Comparison of ENCODE assay signal across 17 cellular contexts in the genomic region with DNA sequence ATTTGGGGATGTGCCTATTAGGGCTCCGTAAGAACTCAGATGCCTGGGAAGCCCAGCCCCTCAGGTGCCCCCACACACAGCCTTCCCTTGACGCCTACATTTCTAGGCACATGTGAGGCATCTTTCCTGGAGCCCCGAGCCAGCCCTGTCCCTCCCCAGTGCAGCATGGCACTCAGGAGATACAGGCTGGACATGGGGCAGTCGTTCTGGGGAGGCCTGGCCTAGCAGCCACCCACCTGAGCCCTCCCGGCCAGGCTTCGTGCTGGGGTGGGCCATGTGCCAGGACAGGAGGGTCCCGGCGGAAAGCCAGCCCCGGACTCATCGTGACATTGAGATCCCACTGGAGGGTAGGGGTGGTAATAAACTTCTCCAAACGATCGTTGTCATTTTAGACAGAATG. TPM values are rescaled to one million over a fixed set of nuclear protein-coding genes. Genes with fewer than 3 reads are reported as not detected.
DNase-seq lines count a peak whose midpoint lies in the region; ATAC-seq, FAIRE-seq and TF ChIP-seq lines count a peak whose summit lies in the region.
"Had no signal": no experiment of that assay in that cellular context is flagged by ENCODE, and none has a peak within 500 bp of the region (broad histone marks: within the 10 kb centered on the region; RNA-seq: fewer than 3 reads in every experiment).

No MANE protein-coding gene starts in this region.

- H3K36me3 Mint-ChIP-seq in natural killer cell = no peaks in the 10 kb centered on the region
- peaks cover 27% of the 10 kb centered on the region for H3K36me3 Mint-ChIP-seq in stimulated activated memory B cell treated with anti-CD40 and anti-IgM and Interleukin-4, amounts not matched to agents 10 μg/mL and 1 μg/mL and 100 μg/mL, for 72 hours

- no peak for TF ChIP-seq EP300 in HepG2 (IDR thresholded peaks at IDR 0.05; ENCODE audit: low read depth in 2 of 2, low read length in 2 of 2)
- no peak for TF ChIP-seq EP300 in HepG2 (CRISPR knock-in tag; IDR thresholded peaks at IDR 0.05; ENCODE audit: borderline replicate concordance)

- FAIRE-seq in HepG2 (lab: Jason Lieb, UNC) = no peak
- FAIRE-seq: A204.1, RCC 7860 had no signal

- BruUV-seq in HepG2 (replicated peaks; lab: Mats Ljungman, UMichigan) = TSS peak; percentile 44

- no peak for TF ChIP-seq RAD21 in HepG2 (CRISPR knock-in tag; IDR thresholded peaks at IDR 0.05)

- H3K9me3 ChIP-seq in HepG2 (ENCODE audit: low read length) (no peaks in the 10 kb centered on the region), right lobe of liver (no peaks in the 10 kb centered on the region), lower lobe of right lung (no peaks in the 10 kb centered on the region), aorta (ENCODE audit: control insufficient read depth, low read length) (no peaks in the 10 kb centered on the region)

- ATAC-seq in HepG2 (no peak), right lobe of liver (no peak), lower lobe of right lung (no peak), aorta (ENCODE audit: low FRiP score) (no peak), natural killer cell (no peak)
- no peak for ATAC-seq in stimulated activated memory B cell treated with anti-CD40 and anti-IgM and Interleukin-4, amounts not matched to agents 10 μg/mL and 1 μg/mL and 100 μg/mL, for 72 hours

- no peak overlapping the region for H3K4me2 ChIP-seq in HepG2 (ENCODE audit: low read depth, low read length)

- no peaks in the 10 kb centered on the region for H3K79me2 ChIP-seq in HepG2 (ENCODE audit: insufficient read depth, low read length)

- H4K20me1 ChIP-seq in HepG2 (ENCODE audit: insufficient read depth, low read length) = peaks cover 9% of the 10 kb centered on the region; the same call in 1 of the 2 replicates

- no peak overlapping the region for H3K27ac ChIP-seq in HepG2 (ENCODE audit: extremely low read length, insufficient read depth, low read length)
- no peak overlapping the region for H3K27ac ChIP-seq in right lobe of liver
- no peak overlapping the region for H3K27ac ChIP-seq in lower lobe of right lung
- no peak overlapping the region for H3K27ac ChIP-seq in aorta (ENCODE audit: low read depth in 1 of 2, low read length in 2 of 2)

- H2AFZ ChIP-seq in HepG2 (ENCODE audit: low read length) = no peak overlapping the region

- no peak for DNase-seq in HepG2 (ENCODE audit: low spot score)
- no peak for DNase-seq in right lobe of liver
- peak; percentile 42 for DNase-seq in ecto neural progenitor cell (ENCODE audit: low spot score)
- peak; percentile 39 for DNase-seq in lower lobe of right lung
- peak; percentile 32 to 57 for DNase-seq in aorta
- DNase-seq in natural killer cell = no peak
- no peak for DNase-seq in NCI-H526 treated with DMSO at 0.1 percent for 48 hours (lab: John Stamatoyannopoulos, UW)
- DNase-seq: C1 segment of cervical spinal cord, Karpas-422, MM.1S, NCI-H1092 treated with DMSO at 0.1 percent for 48 hours, NCI-H2081 treated with DMSO at 0.1 percent for 48 hours, NCI-H524, SHP77 had no signal

- POLR2A ChIA-PET in HepG2 (lab: Yijun Ruan, JAX) = interaction anchor here (1.8 kb wide), 1 partner anchor 36 kb away, joined by 5 read pairs; no protein-coding TSS in a partner anchor

- H3K36me3 ChIP-seq in HepG2 (replicated peaks in 1 of 2; ENCODE audit: control insufficient read depth in 1 of 2, insufficient read depth in 2 of 2, low read length in 2 of 2) (peaks cover 8 to 30% of the 10 kb centered on the region in 2 experiments; a peak in 4 of 5 replicates), right lobe of liver (peaks cover 0 to 35% (median 11%) of the 10 kb centered on the region in 4 donors), lower lobe of right lung (peaks cover 34% of the 10 kb centered on the region), aorta (ENCODE audit: control insufficient read depth in 1 of 2, insufficient read depth in 2 of 2, low read length in 1 of 2) (no peaks in the 10 kb centered on the region)

- 94% methylated on average over 11 of the region's 12 CpGs for WGBS in HepG2 (ENCODE audit: low lambda C conversion rate)
- 90% methylated on average over 6 of the region's 12 CpGs for WGBS in right lobe of liver (ENCODE audit: insufficient coverage, low coverage, low lambda C conversion rate, missing lambda C conversion rate)
- whole genome bisulfite sequencing in aorta, 2 donors = 89 to 93% methylated on average over 12 of the region's 12 CpGs

- H3K9me3 Mint-ChIP-seq in natural killer cell = no peaks in the 10 kb centered on the region
- H3K9me3 Mint-ChIP-seq in stimulated activated memory B cell treated with anti-CD40 and anti-IgM and Interleukin-4, amounts not matched to agents 10 μg/mL and 1 μg/mL and 100 μg/mL, for 72 hours = no peaks in the 10 kb centered on the region

- H3K4me1 ChIP-seq in HepG2 (ENCODE audit: insufficient read depth, low read length) (peaks cover 5% of the 10 kb centered on the region), right lobe of liver (peaks cover 0 to 9% (median 0%) of the 10 kb centered on the region in 4 donors), lower lobe of right lung (peaks cover 4% of the 10 kb centered on the region), aorta (ENCODE audit: control insufficient read depth in 1 of 2, insufficient read depth in 2 of 2, low read length in 2 of 2) (no peaks in the 10 kb centered on the region)

- no peak overlapping the region for H3K9ac ChIP-seq in HepG2 (ENCODE audit: insufficient read depth, low read depth, low read length)

- H3K4me3 ChIP-seq in HepG2 (replicated peaks in 1 of 3; ENCODE audit: insufficient read depth in 1 of 3, low read depth in 2 of 3, low read length in 3 of 3) = no peak overlapping the region
- H3K4me3 ChIP-seq in right lobe of liver = no peak overlapping the region
- H3K4me3 ChIP-seq in lower lobe of right lung = no peak overlapping the region
- no peak overlapping the region for H3K4me3 ChIP-seq in aorta (ENCODE audit: low read length in 2 of 2)

- in situ Hi-C loops in HepG2 (cut with HindIII; ENCODE audit: extremely low pct_ligation_motif_present, low pct_unique_long_range_greater_than_20kb) = no loop called here

- H3K4me1 Mint-ChIP-seq in natural killer cell = peaks cover 0 to 26% of the 10 kb centered on the region in 2 donors
- peaks cover 6% of the 10 kb centered on the region for H3K4me1 Mint-ChIP-seq in stimulated activated memory B cell treated with anti-CD40 and anti-IgM and Interleukin-4, amounts not matched to agents 10 μg/mL and 1 μg/mL and 100 μg/mL, for 72 hours

- TF ChIP-seq POLR2A in HepG2 (IDR thresholded peaks at IDR 0.05; ENCODE audit: insufficient read depth in 1 of 2, low read depth in 2 of 2, low read length in 2 of 2) = 0 out of 4 replicates have a peak, but pooled peaks of 1 of the 2 experiments have one; percentile 19
- TF ChIP-seq POLR2A in right lobe of liver (IDR thresholded peaks at IDR 0.05) = no peak

- no peaks in the 10 kb centered on the region for H3K27me3 Mint-ChIP-seq in natural killer cell (ENCODE audit: low read depth in 2 of 2)
- no peaks in the 10 kb centered on the region for H3K27me3 Mint-ChIP-seq in stimulated activated memory B cell treated with anti-CD40 and anti-IgM and Interleukin-4, amounts not matched to agents 10 μg/mL and 1 μg/mL and 100 μg/mL, for 72 hours

- no peak overlapping the region for H3K4me3 Mint-ChIP-seq in natural killer cell
- no peak overlapping the region for H3K4me3 Mint-ChIP-seq in stimulated activated memory B cell treated with anti-CD40 and anti-IgM and Interleukin-4, amounts not matched to agents 10 μg/mL and 1 μg/mL and 100 μg/mL, for 72 hours

- intact Hi-C loops in HepG2 (cut with micrococcal nuclease; ENCODE audit: unreplicated experiment) (no loop called here), right lobe of liver (cut with DNase I) (no loop called here), lower lobe of right lung (cut with DNase I) (no loop called here), aorta (cut with DNase I) (no loop called here), natural killer cell (cut with micrococcal nuclease) (no loop called here)

- TF ChIP-seq CTCF in HepG2 (CRISPR knock-in tag; IDR thresholded peaks at IDR 0.05) (no peak), right lobe of liver (IDR thresholded peaks at IDR 0.05) (no peak), lower lobe of right lung (IDR thresholded peaks at IDR 0.05) (no peak), natural killer cell (IDR thresholded peaks at IDR 0.05) (no peak)

- CTCF ChIA-PET in HepG2 (lab: Yijun Ruan, JAX; ENCODE audit: low intra/inter-chr PET ratio, low total read pairs) = no interaction called here

- peak overlapping the region in 1 of 2 donors; percentile 13 for H3K27ac Mint-ChIP-seq in natural killer cell
- H3K27ac Mint-ChIP-seq in stimulated activated memory B cell treated with anti-CD40 and anti-IgM and Interleukin-4, amounts not matched to agents 10 μg/mL and 1 μg/mL and 100 μg/mL, for 72 hours = no peak overlapping the region

- no peaks in the 10 kb centered on the region for H3K27me3 ChIP-seq in HepG2 (ENCODE audit: control insufficient read depth in 1 of 2, insufficient read depth in 2 of 2, low read length in 2 of 2)
- no peaks in the 10 kb centered on the region for H3K27me3 ChIP-seq in right lobe of liver
- no peaks in the 10 kb centered on the region for H3K27me3 ChIP-seq in lower lobe of right lung (ENCODE audit: low read depth)
- H3K27me3 ChIP-seq in aorta (ENCODE audit: control insufficient read depth in 1 of 2, insufficient read depth in 2 of 2, low read length in 1 of 2) = no peaks in the 10 kb centered on the region

RNA-seq across cellular contexts. Expression of gene BOK, which starts 15.2 kb away (rescaled TPM):
- total RNA-seq in HepG2 (2016; rRNA removed; fragmentation: Illumina TruSeq; extraction: Trizol) = 30.2 and 35.5 TPM in 2 replicates
- total RNA-seq in HepG2 (2016; cell fraction: cytosol; rRNA removed; fragmentation: Illumina TruSeq; extraction: Trizol; ENCODE audit: low read depth) = 22.2 and 23.9 TPM in 2 replicates
- total RNA-seq in HepG2 (2016; cell fraction: insoluble cytoplasmic fraction; rRNA removed; fragmentation: Illumina TruSeq; extraction: Trizol) = 28.1 and 36.4 TPM in 2 replicates
- total RNA-seq in HepG2 (2016; cell fraction: membrane; rRNA removed; fragmentation: Illumina TruSeq; extraction: Trizol) = 58.8 and 67.3 TPM in 2 replicates
- 18.8 and 20.8 TPM in 2 replicates for total RNA-seq in HepG2 (2016; cell fraction: nucleus; rRNA removed; fragmentation: Illumina TruSeq; extraction: Trizol)
- polyA plus RNA-seq in HepG2 (2011; rRNA removed) = 39.2 and 58.1 TPM in 2 replicates
- 49.3 and 71.9 TPM in 2 replicates for polyA plus RNA-seq in HepG2 (2011; cell fraction: cytosol; rRNA removed)
- 101 and 104 TPM in 2 replicates for polyA plus RNA-seq in HepG2 (2011; cell fraction: nucleus; rRNA removed)
- 43.9 and 55.3 TPM in 2 replicates for polyA plus RNA-seq in HepG2 (2012)
- polyA plus RNA-seq in HepG2 (2016; cell fraction: cytosol; fragmentation: Illumina TruSeq; extraction: Trizol; ENCODE audit: low read depth) = 28.1 and 33.7 TPM in 2 replicates
- polyA plus RNA-seq in HepG2 (2016; cell fraction: insoluble cytoplasmic fraction; fragmentation: Illumina TruSeq; extraction: Trizol; ENCODE audit: low read depth) = 37.9 and 46.1 TPM in 2 replicates
- polyA plus RNA-seq in HepG2 (2016; cell fraction: membrane; fragmentation: Illumina TruSeq; extraction: Trizol; ENCODE audit: low read depth) = 64.2 and 66.8 TPM in 2 replicates
- 41.2 and 42.5 TPM in 2 replicates for polyA plus RNA-seq in HepG2 (2016; cell fraction: nucleus; fragmentation: Illumina TruSeq; extraction: Trizol; ENCODE audit: insufficient read depth, low read depth)
- 10.1 and 74.6 TPM in 2 replicates for polyA minus RNA-seq in HepG2 (2011; rRNA and poly(A)+ RNA removed; ENCODE audit: low replicate concordance)
- 39.7 and 41.5 TPM in 2 replicates for polyA minus RNA-seq in HepG2 (2011; cell fraction: cytosol; rRNA and poly(A)+ RNA removed)
- 9.9 and 12.7 TPM in 2 replicates for polyA minus RNA-seq in HepG2 (2011; cell fraction: nucleus; rRNA and poly(A)+ RNA removed)
- 100 to 1,000 TPM in 3 of 6 experiments, 10 to 100 TPM in 3; 50.1 to 119 (median 90.5) TPM for total RNA-seq in right lobe of liver
- total RNA-seq in lower lobe of right lung = 44.2 TPM
- total RNA-seq in aorta = 10 to 100 TPM in 1 of 2 donors, 1 to 10 TPM in 1; 6.3 to 11.6 TPM
- 1 to 10 TPM; 3.1 to 4.7 TPM for polyA plus RNA-seq in aorta
- 10 to 100 TPM; 11.0 to 23.7 (median 19.6) TPM for total RNA-seq in natural killer cell

Comparison
In these comparisons a context has a peak if more than half of its experiments do, and no peak if none do; other contexts are left out.
1. DNase-seq: peak in ecto neural progenitor cell (single experiment), lower lobe of right lung (single experiment) and aorta (2 of 2); none in HepG2 (single experiment), right lobe of liver (0 of 3), natural killer cell (single experiment) and NCI-H526 treated with DMSO at 0.1 percent for 48 hours (single experiment).